In the genomic region with DNA sequence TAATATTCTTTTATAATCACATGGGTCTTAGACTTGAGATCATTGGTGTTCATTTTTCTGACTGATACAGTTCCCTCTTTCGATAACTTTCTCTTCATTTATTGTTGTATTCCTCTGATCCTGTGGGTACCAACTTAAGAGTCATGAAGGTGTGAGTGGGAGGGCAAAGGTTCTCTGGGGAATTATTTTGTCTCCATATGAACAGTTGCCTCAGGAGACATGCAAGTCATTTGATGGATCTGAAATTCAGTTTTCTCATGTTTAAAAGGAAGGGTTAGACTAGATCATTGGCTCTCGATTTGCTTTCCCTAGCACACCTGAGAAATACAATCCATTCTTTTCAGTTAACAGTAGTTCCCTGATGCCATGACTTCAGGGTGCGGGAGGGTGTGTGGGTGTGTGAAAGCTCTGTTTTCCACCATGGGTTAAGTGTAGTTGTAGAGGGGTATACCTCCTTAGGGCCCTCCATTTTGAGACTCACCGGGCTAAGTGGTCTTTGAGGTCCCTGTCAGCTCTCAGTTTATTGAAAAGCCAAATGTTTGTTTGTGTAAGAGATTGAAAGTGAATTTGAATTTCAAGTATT, we compare ENCODE assay signal across 1 cellular context.
TF ChIP-seq lines count a peak whose summit lies in the region.

No MANE protein-coding gene starts in this region.

TF ChIP-seq in GM23338, 12 proteins besides CTCF, POLR2A, EP300 and RAD21 (continued from another document):
- TF ChIP-seq, protein P1, sequence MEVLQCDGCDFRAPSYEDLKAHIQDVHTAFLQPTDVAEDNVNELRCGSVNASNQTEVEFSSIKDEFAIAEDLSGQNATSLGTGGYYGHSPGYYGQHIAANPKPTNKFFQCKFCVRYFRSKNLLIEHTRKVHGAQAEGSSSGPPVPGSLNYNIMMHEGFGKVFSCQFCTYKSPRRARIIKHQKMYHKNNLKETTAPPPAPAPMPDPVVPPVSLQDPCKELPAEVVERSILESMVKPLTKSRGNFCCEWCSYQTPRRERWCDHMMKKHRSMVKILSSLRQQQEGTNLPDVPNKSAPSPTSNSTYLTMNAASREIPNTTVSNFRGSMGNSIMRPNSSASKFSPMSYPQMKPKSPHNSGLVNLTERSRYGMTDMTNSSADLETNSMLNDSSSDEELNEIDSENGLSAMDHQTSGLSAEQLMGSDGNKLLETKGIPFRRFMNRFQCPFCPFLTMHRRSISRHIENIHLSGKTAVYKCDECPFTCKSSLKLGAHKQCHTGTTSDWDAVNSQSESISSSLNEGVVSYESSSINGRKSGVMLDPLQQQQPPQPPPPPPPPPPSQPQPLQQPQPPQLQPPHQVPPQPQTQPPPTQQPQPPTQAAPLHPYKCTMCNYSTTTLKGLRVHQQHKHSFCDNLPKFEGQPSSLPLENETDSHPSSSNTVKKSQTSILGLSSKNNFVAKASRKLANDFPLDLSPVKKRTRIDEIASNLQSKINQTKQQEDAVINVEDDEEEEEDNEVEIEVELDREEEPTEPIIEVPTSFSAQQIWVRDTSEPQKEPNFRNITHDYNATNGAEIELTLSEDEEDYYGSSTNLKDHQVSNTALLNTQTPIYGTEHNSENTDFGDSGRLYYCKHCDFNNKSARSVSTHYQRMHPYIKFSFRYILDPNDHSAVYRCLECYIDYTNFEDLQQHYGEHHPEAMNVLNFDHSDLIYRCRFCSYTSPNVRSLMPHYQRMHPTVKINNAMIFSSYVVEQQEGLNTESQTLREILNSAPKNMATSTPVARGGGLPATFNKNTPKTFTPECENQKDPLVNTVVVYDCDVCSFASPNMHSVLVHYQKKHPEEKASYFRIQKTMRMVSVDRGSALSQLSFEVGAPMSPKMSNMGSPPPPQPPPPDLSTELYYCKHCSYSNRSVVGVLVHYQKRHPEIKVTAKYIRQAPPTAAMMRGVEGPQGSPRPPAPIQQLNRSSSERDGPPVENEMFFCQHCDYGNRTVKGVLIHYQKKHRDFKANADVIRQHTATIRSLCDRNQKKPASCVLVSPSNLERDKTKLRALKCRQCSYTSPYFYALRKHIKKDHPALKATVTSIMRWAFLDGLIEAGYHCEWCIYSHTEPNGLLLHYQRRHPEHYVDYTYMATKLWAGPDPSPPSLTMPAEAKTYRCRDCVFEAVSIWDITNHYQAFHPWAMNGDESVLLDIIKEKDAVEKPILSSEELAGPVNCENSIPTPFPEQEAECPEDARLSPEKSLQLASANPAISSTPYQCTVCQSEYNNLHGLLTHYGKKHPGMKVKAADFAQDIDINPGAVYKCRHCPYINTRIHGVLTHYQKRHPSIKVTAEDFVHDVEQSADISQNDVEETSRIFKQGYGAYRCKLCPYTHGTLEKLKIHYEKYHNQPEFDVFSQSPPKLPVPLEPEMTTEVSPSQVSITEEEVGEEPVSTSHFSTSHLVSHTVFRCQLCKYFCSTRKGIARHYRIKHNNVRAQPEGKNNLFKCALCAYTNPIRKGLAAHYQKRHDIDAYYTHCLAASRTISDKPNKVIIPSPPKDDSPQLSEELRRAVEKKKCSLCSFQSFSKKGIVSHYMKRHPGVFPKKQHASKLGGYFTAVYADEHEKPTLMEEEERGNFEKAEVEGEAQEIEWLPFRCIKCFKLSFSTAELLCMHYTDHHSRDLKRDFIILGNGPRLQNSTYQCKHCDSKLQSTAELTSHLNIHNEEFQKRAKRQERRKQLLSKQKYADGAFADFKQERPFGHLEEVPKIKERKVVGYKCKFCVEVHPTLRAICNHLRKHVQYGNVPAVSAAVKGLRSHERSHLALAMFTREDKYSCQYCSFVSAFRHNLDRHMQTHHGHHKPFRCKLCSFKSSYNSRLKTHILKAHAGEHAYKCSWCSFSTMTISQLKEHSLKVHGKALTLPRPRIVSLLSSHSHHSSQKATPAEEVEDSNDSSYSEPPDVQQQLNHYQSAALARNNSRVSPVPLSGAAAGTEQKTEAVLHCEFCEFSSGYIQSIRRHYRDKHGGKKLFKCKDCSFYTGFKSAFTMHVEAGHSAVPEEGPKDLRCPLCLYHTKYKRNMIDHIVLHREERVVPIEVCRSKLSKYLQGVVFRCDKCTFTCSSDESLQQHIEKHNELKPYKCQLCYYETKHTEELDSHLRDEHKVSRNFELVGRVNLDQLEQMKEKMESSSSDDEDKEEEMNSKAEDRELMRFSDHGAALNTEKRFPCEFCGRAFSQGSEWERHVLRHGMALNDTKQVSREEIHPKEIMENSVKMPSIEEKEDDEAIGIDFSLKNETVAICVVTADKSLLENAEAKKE (CRISPR knock-in tag; IDR thresholded peaks at IDR 0.05): no peak
